Comparison of ENCODE assay signal across 8 cellular contexts in genomic region chr7:152464312-152465117, GRCh38. TPM values are rescaled to one million over a fixed set of nuclear protein-coding genes. Genes with fewer than 3 reads are reported as not detected.
A peak's percentile ranks its signal among the peaks of the same experiment; 100 is the strongest.
DNase-seq lines count a peak whose midpoint lies in the region; ATAC-seq and TF ChIP-seq lines count a peak whose summit lies in the region.

No MANE protein-coding gene starts in this region.

- TF ChIP-seq CTCF in SK-N-SH (IDR thresholded peaks at IDR 0.05): no peak
- TF ChIP-seq CTCF in left ventricle myocardium inferior (IDR thresholded peaks at IDR 0.05; ENCODE audit: borderline replicate concordance): no peak
- TF ChIP-seq CTCF in progenitor cell of endocrine pancreas (IDR thresholded peaks at IDR 0.05; ENCODE audit: unreplicated experiment): no peak

- no peaks in the 10 kb centered on the region for H3K9me2 ChIP-seq in SK-N-SH

- H3K36me3 ChIP-seq in SK-N-SH (replicated peaks in 1 of 2; ENCODE audit: control insufficient read depth in 1 of 2, insufficient read depth in 2 of 2, low read length in 1 of 2) (no peaks in the 10 kb centered on the region), left ventricle myocardium inferior (no peaks in the 10 kb centered on the region)

- in situ Hi-C loops in G401 (cut with HindIII; ENCODE audit: low sequenced_read_pairs): no loop called here

- H3K27ac Mint-ChIP-seq in progenitor cell of endocrine pancreas: peak overlapping the region; percentile 94

- H3K27me3 ChIP-seq in SK-N-SH (ENCODE audit: insufficient read depth) (no peaks in the 10 kb centered on the region), left ventricle myocardium inferior (ENCODE audit: low read depth) (no peaks in the 10 kb centered on the region)

- peak; percentile 49 for ATAC-seq in GM21528 (IDR thresholded peaks at IDR 0.05; ENCODE audit: low FRiP score, unreplicated experiment)

- POLR2A ChIA-PET in SK-N-SH (lab: Yijun Ruan, JAX): interaction anchor here (0.6 to 1.6 kb wide), 8 partner anchors 23 to 1407 kb away, joined by 3 to 8 read pairs (median 4); partner anchors contain the start of gene XRCC2

- 1% methylated on average over 68 of the region's 91 CpGs for WGBS in SK-N-SH (ENCODE audit: low lambda C conversion rate)
- 0 to 1% (median 1%) methylated on average over 74 to 91 of the region's 91 CpGs for WGBS in adipose tissue, 3 donors

- peak overlapping the region; percentile 90 for H3K9ac ChIP-seq in SK-N-SH

- no peaks in the 10 kb centered on the region for H3K79me2 ChIP-seq in SK-N-SH (ENCODE audit: insufficient read depth)

- H3K9me3 ChIP-seq in SK-N-SH (no peaks in the 10 kb centered on the region), left ventricle myocardium inferior (replicated peaks) (no peaks in the 10 kb centered on the region)

- peaks cover 8% of the 10 kb centered on the region for H3F3A ChIP-seq in SK-N-SH (replicated peaks; ENCODE audit: insufficient read depth)

- H3K36me3 Mint-ChIP-seq in progenitor cell of endocrine pancreas (ENCODE audit: insufficient read depth): no peaks in the 10 kb centered on the region

- peak overlapping the region; percentile 94 to 95 for H3K27ac ChIP-seq in SK-N-SH (ENCODE audit: low read depth in 2 of 2, low read length in 1 of 2)
- peak overlapping the region; percentile 94 for H3K27ac ChIP-seq in adipose tissue (ENCODE audit: low read depth, low read length)
- H3K27ac ChIP-seq in left ventricle myocardium inferior (replicated peaks): peak overlapping the region; percentile 100

- H3K4me1 ChIP-seq in SK-N-SH (ENCODE audit: control insufficient read depth in 1 of 2, insufficient read depth in 2 of 2, low read depth in 1 of 2, low read length in 1 of 2): peaks cover 0 to 11% of the 10 kb centered on the region in 2 experiments; a peak in 2 of 4 replicates
- peaks cover 32% of the 10 kb centered on the region for H3K4me1 ChIP-seq in left ventricle myocardium inferior

- TF ChIP-seq EP300 in SK-N-SH (IDR thresholded peaks at IDR 0.05; ENCODE audit: borderline replicate concordance in 1 of 2, low read depth in 1 of 2, low read length in 1 of 2): no peak; a peak in 1 of 4 replicates

- H3K9me3 Mint-ChIP-seq in progenitor cell of endocrine pancreas (ENCODE audit: low read depth): no peaks in the 10 kb centered on the region

- intact Hi-C loops in left ventricle myocardium inferior (cut with micrococcal nuclease): no loop called here

- DNase-seq in G401 (ENCODE audit: low spot score) (peak; percentile 73), HuH-7.5 (ENCODE audit: low spot score) (peak; percentile 89), SK-N-SH (peak; percentile 99), left ventricle myocardium inferior (peak; percentile 81), progenitor cell of endocrine pancreas (ENCODE audit: low spot score, unreplicated experiment) (peak; percentile 73), ureter (ENCODE audit: low spot score) (peak; percentile 81)

- H4K20me1 ChIP-seq in SK-N-SH (ENCODE audit: insufficient read depth): no peaks in the 10 kb centered on the region

- H3K4me3 ChIP-seq in SK-N-SH (ENCODE audit: low read depth in 2 of 2, low read length in 1 of 2) (peak overlapping the region; percentile 76 to 90), left ventricle myocardium inferior (peak overlapping the region; percentile 99)

- peak overlapping the region; percentile 91 for H3K4me3 Mint-ChIP-seq in progenitor cell of endocrine pancreas (ENCODE audit: low read depth)

- CTCF ChIA-PET in SK-N-SH (lab: Yijun Ruan, JAX): interaction anchor here (0.7 to 3.3 kb wide), 4 partner anchors 31 to 242 kb away, joined by 3 to 12 read pairs (median 4); no protein-coding TSS in a partner anchor

- peak overlapping the region; percentile 75 for H3K4me2 ChIP-seq in SK-N-SH

- H2AFZ ChIP-seq in SK-N-SH (ENCODE audit: low read depth): peak overlapping the region; percentile 96

- H3K4me1 Mint-ChIP-seq in progenitor cell of endocrine pancreas (ENCODE audit: low read depth): peaks cover 9% of the 10 kb centered on the region

- peak; percentile 33 for TF ChIP-seq RAD21 in SK-N-SH (IDR thresholded peaks at IDR 0.05; ENCODE audit: low read length)

- no peaks in the 10 kb centered on the region for H3K27me3 Mint-ChIP-seq in progenitor cell of endocrine pancreas

TF ChIP-seq in SK-N-SH, 30 proteins besides CTCF, POLR2A, EP300 and RAD21 (continues in another document):
- TF ChIP-seq ELF1 (IDR thresholded peaks at IDR 0.05) (no peak), GATA2 (CRISPR knock-in tag; IDR thresholded peaks at IDR 0.05) (peak; percentile 31; the same call in 1 of the 2 replicates), RXRA (IDR thresholded peaks at IDR 0.05; ENCODE audit: borderline replicate concordance, low read depth) (no peak), MAX (IDR thresholded peaks at IDR 0.05; ENCODE audit: low read depth) (peak; percentile 44; the same call in 1 of the 2 replicates), RFX5 (IDR thresholded peaks at IDR 0.05; ENCODE audit: low read length) (no peak), REST (IDR thresholded peaks at IDR 0.05; ENCODE audit: low read depth, low read length) (peak; percentile 81), IRF3 (IDR thresholded peaks at IDR 0.05; ENCODE audit: low read depth, low read length) (no peak), ZBTB33 (IDR thresholded peaks at IDR 0.05; ENCODE audit: borderline replicate concordance, low read depth) (0 out of 2 replicates have a peak, but pooled peaks have one; percentile 51), TEAD4 (IDR thresholded peaks at IDR 0.05; ENCODE audit: borderline replicate concordance, insufficient read depth) (no peak), POLR2AphosphoS5 (IDR thresholded peaks at IDR 0.05; ENCODE audit: low read depth, low read length) (no peak), NFIC (IDR thresholded peaks at IDR 0.05; ENCODE audit: borderline replicate concordance) (no peak), TCF12 (IDR thresholded peaks at IDR 0.05) (no peak)

RNA-seq across cellular contexts. Expression of gene KMT2C, which starts 28.7 kb away (rescaled TPM):
- 6.2 and 25.9 TPM in 2 replicates for total RNA-seq in G401 (2014; rRNA removed; shearing (Covaris generic))
- 8.0 and 9.7 TPM in 2 replicates for polyA plus RNA-seq in SK-N-SH (2012; rRNA removed)
- 7.1 and 8.4 TPM in 2 replicates for polyA plus RNA-seq in SK-N-SH (2012; cell fraction: cytosol; rRNA removed)
- 14.7 and 25.2 TPM in 2 replicates for polyA plus RNA-seq in SK-N-SH (2012; cell fraction: nucleus; rRNA removed)
- 10 to 100 TPM in 2 of 3 donors, 1 to 10 TPM in 1; 8.6 to 17.2 (median 10.4) TPM for polyA plus RNA-seq in adipose tissue
- 42.3 TPM for total RNA-seq in left ventricle myocardium inferior
- 72.6 and 75.9 TPM in 2 replicates for total RNA-seq in progenitor cell of endocrine pancreas
- 139 TPM for total RNA-seq in ureter

Comparison
In these comparisons a context has a peak if more than half of its experiments do, and no peak if none do; other contexts are left out.
1. Peak in every context shown above with its lines: DNase-seq, ATAC-seq, H3K4me3 ChIP-seq and H3K27ac ChIP-seq.